In genomic region chr20:1868856-1869255, GRCh38 we compare ENCODE assay signal across 1 cellular context.
A peak's percentile ranks its signal among the peaks of the same experiment; 100 is the strongest.
TF ChIP-seq lines count a peak whose summit lies in the region.

No MANE protein-coding gene starts in this region.

TF ChIP-seq in HepG2, 621 proteins besides CTCF, POLR2A, EP300 and RAD21:
- TF ChIP-seq, protein P1, sequence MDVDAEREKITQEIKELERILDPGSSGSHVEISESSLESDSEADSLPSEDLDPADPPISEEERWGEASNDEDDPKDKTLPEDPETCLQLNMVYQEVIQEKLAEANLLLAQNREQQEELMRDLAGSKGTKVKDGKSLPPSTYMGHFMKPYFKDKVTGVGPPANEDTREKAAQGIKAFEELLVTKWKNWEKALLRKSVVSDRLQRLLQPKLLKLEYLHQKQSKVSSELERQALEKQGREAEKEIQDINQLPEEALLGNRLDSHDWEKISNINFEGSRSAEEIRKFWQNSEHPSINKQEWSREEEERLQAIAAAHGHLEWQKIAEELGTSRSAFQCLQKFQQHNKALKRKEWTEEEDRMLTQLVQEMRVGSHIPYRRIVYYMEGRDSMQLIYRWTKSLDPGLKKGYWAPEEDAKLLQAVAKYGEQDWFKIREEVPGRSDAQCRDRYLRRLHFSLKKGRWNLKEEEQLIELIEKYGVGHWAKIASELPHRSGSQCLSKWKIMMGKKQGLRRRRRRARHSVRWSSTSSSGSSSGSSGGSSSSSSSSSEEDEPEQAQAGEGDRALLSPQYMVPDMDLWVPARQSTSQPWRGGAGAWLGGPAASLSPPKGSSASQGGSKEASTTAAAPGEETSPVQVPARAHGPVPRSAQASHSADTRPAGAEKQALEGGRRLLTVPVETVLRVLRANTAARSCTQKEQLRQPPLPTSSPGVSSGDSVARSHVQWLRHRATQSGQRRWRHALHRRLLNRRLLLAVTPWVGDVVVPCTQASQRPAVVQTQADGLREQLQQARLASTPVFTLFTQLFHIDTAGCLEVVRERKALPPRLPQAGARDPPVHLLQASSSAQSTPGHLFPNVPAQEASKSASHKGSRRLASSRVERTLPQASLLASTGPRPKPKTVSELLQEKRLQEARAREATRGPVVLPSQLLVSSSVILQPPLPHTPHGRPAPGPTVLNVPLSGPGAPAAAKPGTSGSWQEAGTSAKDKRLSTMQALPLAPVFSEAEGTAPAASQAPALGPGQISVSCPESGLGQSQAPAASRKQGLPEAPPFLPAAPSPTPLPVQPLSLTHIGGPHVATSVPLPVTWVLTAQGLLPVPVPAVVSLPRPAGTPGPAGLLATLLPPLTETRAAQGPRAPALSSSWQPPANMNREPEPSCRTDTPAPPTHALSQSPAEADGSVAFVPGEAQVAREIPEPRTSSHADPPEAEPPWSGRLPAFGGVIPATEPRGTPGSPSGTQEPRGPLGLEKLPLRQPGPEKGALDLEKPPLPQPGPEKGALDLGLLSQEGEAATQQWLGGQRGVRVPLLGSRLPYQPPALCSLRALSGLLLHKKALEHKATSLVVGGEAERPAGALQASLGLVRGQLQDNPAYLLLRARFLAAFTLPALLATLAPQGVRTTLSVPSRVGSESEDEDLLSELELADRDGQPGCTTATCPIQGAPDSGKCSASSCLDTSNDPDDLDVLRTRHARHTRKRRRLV (CRISPR knock-in tag; IDR thresholded peaks at IDR 0.05) = no peak
- TF ChIP-seq ZNF768 (CRISPR knock-in tag; IDR thresholded peaks at IDR 0.05) = peak; percentile 50; the same call in 1 of the 2 replicates
